In the genomic region with DNA sequence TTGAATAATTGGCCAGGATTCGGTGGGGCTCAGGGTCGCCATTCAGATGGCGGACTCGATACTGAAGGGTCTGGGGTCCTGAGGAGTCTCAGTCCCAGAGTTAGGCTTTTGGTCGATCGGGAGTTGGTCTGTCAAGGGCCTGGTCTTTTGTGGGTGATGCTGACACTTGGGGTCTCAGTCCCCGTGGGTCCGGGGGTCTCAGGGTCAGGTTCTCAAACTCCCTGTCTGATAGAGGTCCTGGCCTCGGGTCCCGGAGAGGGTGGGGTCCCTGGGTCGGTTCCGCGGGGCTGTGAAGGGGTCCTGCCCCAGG, we compare ENCODE assay signal across 7 cellular contexts. TPM values are rescaled to one million over a fixed set of nuclear protein-coding genes. Genes with fewer than 3 reads are reported as not detected.
DNase-seq lines count a peak whose midpoint lies in the region; ATAC-seq and TF ChIP-seq lines count a peak whose summit lies in the region.

No MANE protein-coding gene starts in this region.

- no peak for TF ChIP-seq EP300 in stomach (IDR thresholded peaks at IDR 0.05)

- no peak for TF ChIP-seq CTCF in HCT116 (IDR thresholded peaks at IDR 0.05 in 2 of 3, conservative IDR thresholded peaks at IDR 0.05 in 1 of 3; ENCODE audit: borderline replicate concordance in 1 of 3, insufficient read depth in 1 of 3, low read depth in 2 of 3, low read length in 2 of 3)
- TF ChIP-seq CTCF in stomach (IDR thresholded peaks at IDR 0.05), result peak in 2 of 7 experiments; percentile 10 to 41

- peaks cover 44% of the 10 kb centered on the region for H3K4me1 Mint-ChIP-seq in activated T-helper 1 cell treated with anti-CD3 and anti-CD28 coated beads, Interleukin-12 subunit alpha, Interleukin-12 subunit beta, Interleukin-2, Interleukin-4 antibody, amounts not matched to agents 30 ng/mL and 10 ng/mL and 1 ng/mL, durations not matched to agents 14 hours and 24 hours and 36 hours (ENCODE audit: low read depth)

- CTCF ChIA-PET in HCT116 (lab: Charles Lee), result interaction anchor here (1.0 to 2.0 kb wide), 8 partner anchors 10 to 284 kb away, joined by 3 to 8 read pairs (median 4); partner anchors contain the start of gene CELSR3

- peaks cover 34% of the 10 kb centered on the region for H3K79me2 ChIP-seq in HCT116 (ENCODE audit: insufficient read depth, low read length)

- DNase-seq in HCT116 (ENCODE audit: low read depth, low spot score) (no peak), stomach (no peak), globus pallidus (ENCODE audit: low spot score) (no peak), posterior cingulate gyrus (no peak), 8988T (no peak)
- DNase-seq in activated T-helper 1 cell treated with anti-CD3 and anti-CD28 coated beads, Interleukin-12 subunit alpha, Interleukin-12 subunit beta, Interleukin-2, Interleukin-4 antibody, amounts not matched to agents 30 ng/mL and 10 ng/mL and 1 ng/mL, durations not matched to agents 14 hours and 24 hours and 36 hours (ENCODE audit: low spot score), result no peak

- H3K9me2 ChIP-seq in HCT116 (ENCODE audit: insufficient read depth), result no peaks in the 10 kb centered on the region

- POLR2A ChIA-PET in HCT116 (lab: Charles Lee), result interaction anchor here (1.0 to 1.5 kb wide), 2 partner anchors 21 to 23 kb away, joined by 3 read pairs; partner anchors contain the start of gene CELSR3

- H3K9me3 Mint-ChIP-seq in activated T-helper 1 cell treated with anti-CD3 and anti-CD28 coated beads, Interleukin-12 subunit alpha, Interleukin-12 subunit beta, Interleukin-2, Interleukin-4 antibody, amounts not matched to agents 30 ng/mL and 10 ng/mL and 1 ng/mL, durations not matched to agents 14 hours and 24 hours and 36 hours, result no peaks in the 10 kb centered on the region

- H3K9ac ChIP-seq in HCT116 (ENCODE audit: low read length), result peak overlapping the region; percentile 89

- H3K27ac ChIP-seq in HCT116 (ENCODE audit: low read depth, low read length) (peak overlapping the region; percentile 91), stomach (peak overlapping the region; percentile 91 to 96 (median 91))

- no TSS peak for BruUV-seq in HCT116 (replicated peaks; lab: Mats Ljungman, UMichigan)

- H3K9me3 ChIP-seq in HCT116 (ENCODE audit: control insufficient read depth in 1 of 2, insufficient read depth in 1 of 2, low read depth in 1 of 2, low read length in 2 of 2), result no peaks in the 10 kb centered on the region
- peaks cover 2% of the 10 kb centered on the region for H3K9me3 ChIP-seq in iPS-18c (ENCODE audit: control insufficient read depth, insufficient read depth, low read length)
- no peaks in the 10 kb centered on the region for H3K9me3 ChIP-seq in stomach

- peak; percentile 18 for ATAC-seq in HCT116

- peak overlapping the region; percentile 97 for H3K4me3 Mint-ChIP-seq in activated T-helper 1 cell treated with anti-CD3 and anti-CD28 coated beads, Interleukin-12 subunit alpha, Interleukin-12 subunit beta, Interleukin-2, Interleukin-4 antibody, amounts not matched to agents 30 ng/mL and 10 ng/mL and 1 ng/mL, durations not matched to agents 14 hours and 24 hours and 36 hours

- H3K4me1 ChIP-seq in HCT116 (ENCODE audit: control insufficient read depth in 1 of 2, insufficient read depth in 2 of 2, low read length in 2 of 2) (peaks cover 13 to 27% of the 10 kb centered on the region in 2 experiments), stomach (peaks cover 26 to 46% (median 40%) of the 10 kb centered on the region in 4 donors)

- no peaks in the 10 kb centered on the region for H4K20me1 ChIP-seq in HCT116 (ENCODE audit: insufficient read depth)

- peaks cover 32 to 43% of the 10 kb centered on the region in 2 experiments for H3K36me3 ChIP-seq in HCT116 (ENCODE audit: control insufficient read depth in 1 of 2, insufficient read depth in 2 of 2, low read length in 2 of 2)
- H3K36me3 ChIP-seq in stomach, result peaks cover 53 to 59% (median 55%) of the 10 kb centered on the region in 4 donors

- H3K4me2 ChIP-seq in HCT116 (ENCODE audit: low read length), result peak overlapping the region; percentile 93

- peaks cover 30% of the 10 kb centered on the region for H3K36me3 Mint-ChIP-seq in activated T-helper 1 cell treated with anti-CD3 and anti-CD28 coated beads, Interleukin-12 subunit alpha, Interleukin-12 subunit beta, Interleukin-2, Interleukin-4 antibody, amounts not matched to agents 30 ng/mL and 10 ng/mL and 1 ng/mL, durations not matched to agents 14 hours and 24 hours and 36 hours (ENCODE audit: low read depth)

- peak overlapping the region; percentile 48 for H3K27ac Mint-ChIP-seq in activated T-helper 1 cell treated with anti-CD3 and anti-CD28 coated beads, Interleukin-12 subunit alpha, Interleukin-12 subunit beta, Interleukin-2, Interleukin-4 antibody, amounts not matched to agents 30 ng/mL and 10 ng/mL and 1 ng/mL, durations not matched to agents 14 hours and 24 hours and 36 hours

- no peak for TF ChIP-seq POLR2A in HCT116 (IDR thresholded peaks at IDR 0.05; ENCODE audit: borderline replicate concordance, extremely low read depth, insufficient read depth, insufficient read length)
- TF ChIP-seq POLR2A in stomach (IDR thresholded peaks at IDR 0.05), result no peak

- 7 to 24% (median 9%) methylated on average over 6 to 13 of the region's 13 CpGs for WGBS in stomach, 5 donors

- peak overlapping the region; percentile 77 to 96 for H3K4me3 ChIP-seq in HCT116 (replicated peaks in 1 of 2; ENCODE audit: low read depth in 1 of 2, low read length in 2 of 2)
- peak overlapping the region; percentile 98 for H3K4me3 ChIP-seq in iPS-18c (ENCODE audit: insufficient read depth, low read depth, low read length)
- H3K4me3 ChIP-seq in stomach, result peak overlapping the region; percentile 71 to 96 (median 78)

- intact Hi-C loops in HCT116 (cut with micrococcal nuclease), result loop anchor here (5.0 kb wide), 1 partner anchor 267 kb away; no protein-coding TSS in a partner anchor
- intact Hi-C loops in activated T-helper 1 cell treated with anti-CD3 and anti-CD28 coated beads, Interleukin-12 subunit alpha, Interleukin-12 subunit beta, Interleukin-2, Interleukin-4 antibody, amounts not matched to agents 30 ng/mL and 10 ng/mL and 1 ng/mL, durations not matched to agents 14 hours and 24 hours and 36 hours (cut with micrococcal nuclease), result loop anchor here (1.0 to 10.0 kb wide), 7 partner anchors 21 to 410 kb away; partner anchors contain the start of genes IP6K2, PFKFB4, QRICH1 and UQCRC1
- intact Hi-C loops in stomach (cut with DNase I; ENCODE audit: low total_unique reads), result no loop called here
- intact Hi-C loops in posterior cingulate gyrus (cut with DNase I), result loop anchor here (2.0 kb wide), 1 partner anchor 56 kb away; no protein-coding TSS in a partner anchor

- no peaks in the 10 kb centered on the region for H3K27me3 ChIP-seq in HCT116 (ENCODE audit: insufficient read depth, low read length)
- H3K27me3 ChIP-seq in stomach, result no peaks in the 10 kb centered on the region

- H3K27me3 Mint-ChIP-seq in activated T-helper 1 cell treated with anti-CD3 and anti-CD28 coated beads, Interleukin-12 subunit alpha, Interleukin-12 subunit beta, Interleukin-2, Interleukin-4 antibody, amounts not matched to agents 30 ng/mL and 10 ng/mL and 1 ng/mL, durations not matched to agents 14 hours and 24 hours and 36 hours (ENCODE audit: insufficient read depth), result no peaks in the 10 kb centered on the region

- no peak overlapping the region for H2AFZ ChIP-seq in HCT116 (ENCODE audit: low read depth, low read length, poor library complexity, severe bottlenecking)

- no peak for TF ChIP-seq RAD21 in HCT116 (IDR thresholded peaks at IDR 0.05; ENCODE audit: low read depth)

- RAD21 ChIA-PET in HCT116 (lab: Charles Lee; ENCODE audit: low non-redundant PET in 1 of 2, low total read pairs in 2 of 2, uncharacterized antibody in 2 of 2, unreplicated experiment in 2 of 2), result no interaction called here

TF ChIP-seq in HCT116, 20 proteins besides CTCF, POLR2A, EP300 and RAD21 (continues in another document):
- TF ChIP-seq TCF7L2 (IDR thresholded peaks at IDR 0.05; ENCODE audit: borderline replicate concordance, extremely low read depth, insufficient read depth, insufficient read length) (no peak), CEBPB (IDR thresholded peaks at IDR 0.05; ENCODE audit: low read depth) (no peak), FOSL1 (IDR thresholded peaks at IDR 0.05; ENCODE audit: low read depth) (no peak), ELF1 (IDR thresholded peaks at IDR 0.05; ENCODE audit: borderline replicate concordance, low read depth) (no peak), JUND (IDR thresholded peaks at IDR 0.05) (no peak), ZNF274 (IDR thresholded peaks at IDR 0.05; ENCODE audit: low read depth, low read length) (no peak), POLR2AphosphoS5 (IDR thresholded peaks at IDR 0.05; ENCODE audit: low read depth, low read length) (no peak), CBX3 (IDR thresholded peaks at IDR 0.05; ENCODE audit: low read depth) (no peak), ZFX (IDR thresholded peaks at IDR 0.05) (no peak)

RNA-seq across cellular contexts. Expression of gene NCKIPSD, which starts 0.5 kb away (rescaled TPM):
- total RNA-seq in HCT116 (2021; ENCODE audit: unreplicated experiment) (36.9 TPM), stomach (10 to 100 TPM; 16.2 to 46.7 (median 32.6) TPM)
- polyA plus RNA-seq in HCT116 (2012), result 58.4 and 80.7 TPM in 2 replicates
- total RNA-seq in activated T-helper 1 cell treated with anti-CD3 and anti-CD28 coated beads, Interleukin-12 subunit alpha, Interleukin-12 subunit beta, Interleukin-2, Interleukin-4 antibody, amounts not matched to agents 30 ng/mL and 10 ng/mL and 1 ng/mL, durations not matched to agents 14 hours and 24 hours and 36 hours, result 40.8 and 45.5 TPM in 2 replicates
- 1 to 10 TPM; 6.1 to 7.7 (median 6.1) TPM for polyA plus RNA-seq in stomach

RNA-seq across cellular contexts. Expression of gene CELSR3, which starts 22.6 kb away (rescaled TPM):
- total RNA-seq in HCT116 (2021; ENCODE audit: unreplicated experiment) (7.8 TPM), stomach (1 to 10 TPM in 4 of 5 donors, not detected in 1; 1.5 to 2.3 (median 1.9) TPM)
- 6.3 and 6.8 TPM in 2 replicates for polyA plus RNA-seq in HCT116 (2012)
- 11.6 and 11.7 TPM in 2 replicates for total RNA-seq in activated T-helper 1 cell treated with anti-CD3 and anti-CD28 coated beads, Interleukin-12 subunit alpha, Interleukin-12 subunit beta, Interleukin-2, Interleukin-4 antibody, amounts not matched to agents 30 ng/mL and 10 ng/mL and 1 ng/mL, durations not matched to agents 14 hours and 24 hours and 36 hours
- polyA plus RNA-seq in stomach, result under 1 TPM; 0.15 to 1.00 (median 0.53) TPM

RNA-seq across cellular contexts. Expression of gene IP6K2, which starts 31.8 kb away (rescaled TPM):
- total RNA-seq in HCT116 (2021; ENCODE audit: unreplicated experiment) (89.5 TPM), stomach (100 to 1,000 TPM; 102 to 234 (median 110) TPM)
- polyA plus RNA-seq in HCT116 (2012), result 115 and 121 TPM in 2 replicates
- total RNA-seq in activated T-helper 1 cell treated with anti-CD3 and anti-CD28 coated beads, Interleukin-12 subunit alpha, Interleukin-12 subunit beta, Interleukin-2, Interleukin-4 antibody, amounts not matched to agents 30 ng/mL and 10 ng/mL and 1 ng/mL, durations not matched to agents 14 hours and 24 hours and 36 hours, result 59.9 and 61.0 TPM in 2 replicates
- polyA plus RNA-seq in stomach, result 10 to 100 TPM; 44.1 to 87.5 (median 65.7) TPM

RNA-seq across cellular contexts. Expression of gene SLC26A6, which starts 50.0 kb away (rescaled TPM):
- total RNA-seq in HCT116 (2021; ENCODE audit: unreplicated experiment) (55.1 TPM), stomach (100 to 1,000 TPM in 3 of 5 donors, 10 to 100 TPM in 2; 23.9 to 279 (median 137) TPM)
- polyA plus RNA-seq in HCT116 (2012), result 57.0 and 58.9 TPM in 2 replicates
- 46.3 and 52.8 TPM in 2 replicates for total RNA-seq in activated T-helper 1 cell treated with anti-CD3 and anti-CD28 coated beads, Interleukin-12 subunit alpha, Interleukin-12 subunit beta, Interleukin-2, Interleukin-4 antibody, amounts not matched to agents 30 ng/mL and 10 ng/mL and 1 ng/mL, durations not matched to agents 14 hours and 24 hours and 36 hours
- polyA plus RNA-seq in stomach, result 10 to 100 TPM; 14.8 to 67.7 (median 31.4) TPM
